ENCODE assay signal across 1 cellular context in the genomic region with DNA sequence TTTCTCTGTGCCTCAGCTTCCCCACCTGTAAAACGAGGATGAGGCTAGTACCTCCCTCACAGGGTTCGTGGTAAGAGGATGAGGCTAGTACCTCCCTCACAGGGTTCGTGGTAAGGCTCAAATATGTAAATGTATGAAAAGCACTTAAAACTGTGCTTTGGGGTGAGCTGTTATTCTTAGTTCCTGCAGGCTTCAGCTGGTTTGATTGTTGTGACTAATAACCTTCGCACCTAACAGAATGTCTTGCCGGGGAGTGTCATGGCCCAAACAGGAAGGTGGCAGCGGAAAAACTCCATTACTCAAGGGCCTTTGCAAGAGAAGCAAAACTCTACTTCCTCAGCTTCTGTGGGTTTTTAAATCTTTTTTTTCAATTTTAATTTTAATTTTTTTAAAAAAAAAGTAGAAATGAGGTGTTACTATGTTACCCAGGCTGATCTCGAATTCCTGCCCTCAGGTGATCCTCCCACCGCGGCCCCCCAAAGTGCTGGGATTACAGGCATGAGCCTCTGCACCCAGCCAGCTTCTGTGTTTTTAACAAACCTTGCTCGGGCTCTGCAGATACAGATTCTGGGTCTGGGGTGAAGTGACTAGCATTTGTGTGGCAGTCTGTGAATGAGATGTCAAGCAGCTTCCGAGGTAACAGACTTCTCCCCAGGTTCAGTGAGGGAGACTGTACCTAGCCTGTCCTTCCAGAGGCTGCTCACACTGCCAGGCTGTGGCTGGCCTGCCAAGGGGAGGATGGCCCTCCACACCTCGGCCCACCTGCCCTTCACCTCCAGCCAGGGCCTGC.
TF ChIP-seq lines count a peak whose summit lies in the region.

No MANE protein-coding gene starts in this region.

TF ChIP-seq in H1, 55 proteins besides CTCF, POLR2A, EP300 and RAD21 (continued from another document):
- TF ChIP-seq CHD7 (IDR thresholded peaks at IDR 0.05; ENCODE audit: insufficient replicate concordance, low read length) (no peak), RBBP5 (IDR thresholded peaks at IDR 0.05; ENCODE audit: borderline replicate concordance, low read depth, low read length) (no peak), SUZ12 (IDR thresholded peaks at IDR 0.05; ENCODE audit: low read length) (no peak), BRCA1 (IDR thresholded peaks at IDR 0.05; ENCODE audit: low read depth, low read length) (no peak), CEBPB (IDR thresholded peaks at IDR 0.05; ENCODE audit: low read depth, low read length) (no peak)
